ENCODE assay signal across 12 cellular contexts in genomic region chr14:73236752-73237218, GRCh38. TPM values are rescaled to one million over a fixed set of nuclear protein-coding genes. Genes with fewer than 3 reads are reported as not detected.
DNase-seq lines count a peak whose midpoint lies in the region; ATAC-seq and TF ChIP-seq lines count a peak whose summit lies in the region.
"Had no signal": no experiment of that assay in that cellular context is flagged by ENCODE, and none has a peak within 500 bp of the region (broad histone marks: within the 10 kb centered on the region; RNA-seq: fewer than 3 reads in every experiment).

No MANE protein-coding gene starts in this region.

- intact Hi-C loops in PC-3 (cut with micrococcal nuclease): no loop called here

- no peaks in the 10 kb centered on the region for H3F3A ChIP-seq in PC-3 (ENCODE audit: low read length, unreplicated experiment)

- no peak overlapping the region for H2AFZ ChIP-seq in PC-3 (ENCODE audit: low read length)

- H3K27ac ChIP-seq in PC-3 (ENCODE audit: low read length): no peak overlapping the region
- H3K27ac ChIP-seq: parathyroid adenoma had no signal

- no peaks in the 10 kb centered on the region for H3K9me3 ChIP-seq in PC-3 (ENCODE audit: low read length)

- DNase-seq in activated naive CD4-positive, alpha-beta T cell (lab: John Stamatoyannopoulos, UW): no peak
- no peak for DNase-seq in activated naive CD8-positive, alpha-beta T cell treated with anti-CD3 and anti-CD28 coated beads, Interleukin-2, amount 50 U/mL, for 24 hours
- DNase-seq in memory B cell (ENCODE audit: low spot score in 2 of 2) (no peak), type B pancreatic cell (ENCODE audit: extremely low spot score, unreplicated experiment) (no peak), PC-3 (no peak), HuH-7 (ENCODE audit: low spot score) (no peak), NCI-H2081 treated with DMSO at 0.1 percent for 48 hours (lab: John Stamatoyannopoulos, UW) (no peak)
- DNase-seq: Kasumi-1, NCI-H748 treated with DMSO at 0.1 percent for 48 hours, SW 1271 had no signal

- H3K4me3 Mint-ChIP-seq in activated naive CD4-positive, alpha-beta T cell treated with anti-CD3 and anti-CD28 coated beads, Interleukin-2, amount 50 U/mL, for 24 hours: peak overlapping the region; percentile 76
- peak overlapping the region; percentile 74 for H3K4me3 Mint-ChIP-seq in activated naive CD8-positive, alpha-beta T cell treated with anti-CD3 and anti-CD28 coated beads, Interleukin-2, amount 50 U/mL, for 24 hours
- H3K4me3 Mint-ChIP-seq in memory B cell: peak overlapping the region; percentile 78
- H3K4me3 Mint-ChIP-seq in type B pancreatic cell: peak overlapping the region; percentile 87

- H4K20me1 ChIP-seq in PC-3 (ENCODE audit: low read length): peaks cover 5% of the 10 kb centered on the region; the same call in 1 of the 2 replicates

- peaks cover 10% of the 10 kb centered on the region for H3K4me1 Mint-ChIP-seq in activated naive CD4-positive, alpha-beta T cell treated with anti-CD3 and anti-CD28 coated beads, Interleukin-2, amount 50 U/mL, for 24 hours
- peaks cover 18% of the 10 kb centered on the region for H3K4me1 Mint-ChIP-seq in activated naive CD8-positive, alpha-beta T cell treated with anti-CD3 and anti-CD28 coated beads, Interleukin-2, amount 50 U/mL, for 24 hours
- H3K4me1 Mint-ChIP-seq in memory B cell (peaks cover 36% of the 10 kb centered on the region), type B pancreatic cell (ENCODE audit: unreplicated experiment) (peaks cover 29% of the 10 kb centered on the region)

- H3K36me3 ChIP-seq in PC-3 (ENCODE audit: low read depth, low read length): no peaks in the 10 kb centered on the region

- TF ChIP-seq CTCF in type B pancreatic cell (conservative IDR thresholded peaks at IDR 0.05) (no peak), PC-3 (conservative IDR thresholded peaks at IDR 0.05; ENCODE audit: low read depth, low read length) (no peak)

- H3K9me2 ChIP-seq in PC-3 (replicated peaks; ENCODE audit: low read length): no peaks in the 10 kb centered on the region

- H3K27me3 Mint-ChIP-seq in activated naive CD4-positive, alpha-beta T cell treated with anti-CD3 and anti-CD28 coated beads, Interleukin-2, amount 50 U/mL, for 24 hours: peaks cover 37% of the 10 kb centered on the region
- peaks cover 72% of the 10 kb centered on the region for H3K27me3 Mint-ChIP-seq in activated naive CD8-positive, alpha-beta T cell treated with anti-CD3 and anti-CD28 coated beads, Interleukin-2, amount 50 U/mL, for 24 hours
- peaks cover 32% of the 10 kb centered on the region for H3K27me3 Mint-ChIP-seq in memory B cell
- peaks cover 84% of the 10 kb centered on the region for H3K27me3 Mint-ChIP-seq in type B pancreatic cell

- peaks cover 56% of the 10 kb centered on the region for H3K27me3 ChIP-seq in PC-3 (ENCODE audit: low read length)

- H3K27ac Mint-ChIP-seq in activated naive CD4-positive, alpha-beta T cell treated with anti-CD3 and anti-CD28 coated beads, Interleukin-2, amount 50 U/mL, for 24 hours: no peak overlapping the region
- H3K27ac Mint-ChIP-seq in activated naive CD8-positive, alpha-beta T cell treated with anti-CD3 and anti-CD28 coated beads, Interleukin-2, amount 50 U/mL, for 24 hours: no peak overlapping the region
- H3K27ac Mint-ChIP-seq in memory B cell (no peak overlapping the region), type B pancreatic cell (peak overlapping the region; percentile 54)

- H3K4me3 ChIP-seq in PC-3 (ENCODE audit: low read length): no peak overlapping the region

- no TSS peak for BruUV-seq in PC-3 (replicated peaks; lab: Mats Ljungman, UMichigan)

- H3K4me1 ChIP-seq in PC-3 (ENCODE audit: insufficient read depth, low read length): peaks cover 30% of the 10 kb centered on the region
- H3K4me1 ChIP-seq: parathyroid adenoma had no signal

- ATAC-seq in activated naive CD8-positive, alpha-beta T cell treated with anti-CD3 and anti-CD28 coated beads, Interleukin-2, amount 50 U/mL, for 24 hours: no peak
- no peak for ATAC-seq in memory B cell (ENCODE audit: low read depth)
- no peak for ATAC-seq in PC-3

- CTCF ChIA-PET in PC-3 (lab: Charles Lee): no interaction called here

- no peaks in the 10 kb centered on the region for H3K9me3 Mint-ChIP-seq in activated naive CD4-positive, alpha-beta T cell treated with anti-CD3 and anti-CD28 coated beads, Interleukin-2, amount 50 U/mL, for 24 hours
- H3K9me3 Mint-ChIP-seq in activated naive CD8-positive, alpha-beta T cell treated with anti-CD3 and anti-CD28 coated beads, Interleukin-2, amount 50 U/mL, for 24 hours: no peaks in the 10 kb centered on the region
- H3K9me3 Mint-ChIP-seq in memory B cell (no peaks in the 10 kb centered on the region), type B pancreatic cell (no peaks in the 10 kb centered on the region)

- no peak overlapping the region for H3K9ac ChIP-seq in PC-3 (ENCODE audit: low read length)
- H3K9ac ChIP-seq: parathyroid adenoma had no signal

- H3K79me2 ChIP-seq in PC-3 (ENCODE audit: low read length): no peaks in the 10 kb centered on the region
- H3K79me2 ChIP-seq: parathyroid adenoma had no signal

- POLR2A ChIA-PET in PC-3 (lab: Charles Lee; ENCODE audit: unreplicated experiment): no interaction called here

- no peak overlapping the region for H3K4me2 ChIP-seq in PC-3 (ENCODE audit: low read length)

- no peaks in the 10 kb centered on the region for H3K36me3 Mint-ChIP-seq in activated naive CD4-positive, alpha-beta T cell treated with anti-CD3 and anti-CD28 coated beads, Interleukin-2, amount 50 U/mL, for 24 hours
- no peaks in the 10 kb centered on the region for H3K36me3 Mint-ChIP-seq in activated naive CD8-positive, alpha-beta T cell treated with anti-CD3 and anti-CD28 coated beads, Interleukin-2, amount 50 U/mL, for 24 hours (ENCODE audit: low read depth)
- no peaks in the 10 kb centered on the region for H3K36me3 Mint-ChIP-seq in memory B cell
- no peaks in the 10 kb centered on the region for H3K36me3 Mint-ChIP-seq in type B pancreatic cell

RNA-seq across cellular contexts. Expression of gene PAPLN, which starts 0.5 kb away (rescaled TPM):
- total RNA-seq in type B pancreatic cell (ENCODE audit: low replicate concordance): 0.99 and 2.0 TPM in 2 replicates
- total RNA-seq in PC-3 (2014; rRNA removed): 0.35 and 0.40 TPM in 2 replicates
